Comparison of ENCODE assay signal across 1 cellular context in the genomic region with DNA sequence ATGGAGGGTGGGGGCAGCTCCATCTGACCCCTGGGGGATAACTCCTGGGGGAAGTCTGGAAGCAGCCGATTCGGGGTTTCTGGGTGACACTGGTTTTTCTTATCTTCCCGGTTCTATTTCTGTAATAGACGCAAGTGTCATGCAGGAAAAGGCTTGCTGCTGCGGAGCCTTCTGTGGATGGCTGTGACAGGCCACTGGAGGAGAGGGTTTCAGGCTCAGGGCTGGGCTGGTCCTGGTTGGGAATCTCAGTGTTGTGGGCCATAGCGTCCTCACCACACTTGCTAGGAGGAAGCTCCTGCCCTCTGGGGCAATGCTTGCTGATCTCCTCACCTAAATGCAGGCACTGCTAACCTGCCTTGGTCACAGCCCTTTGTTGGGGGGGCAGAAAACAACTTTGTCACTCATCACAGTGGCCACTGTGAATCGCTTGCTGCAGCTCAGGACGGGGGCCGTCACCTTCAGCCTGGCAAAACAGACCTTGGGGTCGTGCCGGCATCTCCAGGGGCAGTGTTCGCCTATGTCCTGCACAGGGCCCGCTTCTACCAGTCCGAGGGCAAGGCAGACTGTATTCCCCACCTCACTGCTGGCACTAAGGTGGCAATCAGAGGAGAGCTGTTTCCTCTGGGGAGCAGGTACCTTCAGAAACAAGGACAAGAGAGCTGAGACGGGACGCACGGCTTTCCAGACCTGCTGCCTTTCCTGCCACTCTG.
TF ChIP-seq lines count a peak whose summit lies in the region.

No MANE protein-coding gene starts in this region.

TF ChIP-seq in SK-N-SH treated with all-trans-retinoic acid at 6 μM for 48 hours, 23 proteins besides CTCF, POLR2A, EP300 and RAD21 (continued from another document):
- TF ChIP-seq, protein P1, sequence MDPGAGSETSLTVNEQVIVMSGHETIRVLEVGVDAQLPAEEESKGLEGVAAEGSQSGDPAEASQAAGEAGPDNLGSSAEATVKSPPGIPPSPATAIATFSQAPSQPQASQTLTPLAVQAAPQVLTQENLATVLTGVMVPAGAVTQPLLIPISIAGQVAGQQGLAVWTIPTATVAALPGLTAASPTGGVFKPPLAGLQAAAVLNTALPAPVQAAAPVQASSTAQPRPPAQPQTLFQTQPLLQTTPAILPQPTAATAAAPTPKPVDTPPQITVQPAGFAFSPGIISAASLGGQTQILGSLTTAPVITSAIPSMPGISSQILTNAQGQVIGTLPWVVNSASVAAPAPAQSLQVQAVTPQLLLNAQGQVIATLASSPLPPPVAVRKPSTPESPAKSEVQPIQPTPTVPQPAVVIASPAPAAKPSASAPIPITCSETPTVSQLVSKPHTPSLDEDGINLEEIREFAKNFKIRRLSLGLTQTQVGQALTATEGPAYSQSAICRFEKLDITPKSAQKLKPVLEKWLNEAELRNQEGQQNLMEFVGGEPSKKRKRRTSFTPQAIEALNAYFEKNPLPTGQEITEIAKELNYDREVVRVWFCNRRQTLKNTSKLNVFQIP (CRISPR knock-in tag; IDR thresholded peaks at IDR 0.05; ENCODE audit: borderline replicate concordance, low read depth), result no peak
- no peak for TF ChIP-seq ESRRG (CRISPR knock-in tag; IDR thresholded peaks at IDR 0.05)
- TF ChIP-seq, protein P2, sequence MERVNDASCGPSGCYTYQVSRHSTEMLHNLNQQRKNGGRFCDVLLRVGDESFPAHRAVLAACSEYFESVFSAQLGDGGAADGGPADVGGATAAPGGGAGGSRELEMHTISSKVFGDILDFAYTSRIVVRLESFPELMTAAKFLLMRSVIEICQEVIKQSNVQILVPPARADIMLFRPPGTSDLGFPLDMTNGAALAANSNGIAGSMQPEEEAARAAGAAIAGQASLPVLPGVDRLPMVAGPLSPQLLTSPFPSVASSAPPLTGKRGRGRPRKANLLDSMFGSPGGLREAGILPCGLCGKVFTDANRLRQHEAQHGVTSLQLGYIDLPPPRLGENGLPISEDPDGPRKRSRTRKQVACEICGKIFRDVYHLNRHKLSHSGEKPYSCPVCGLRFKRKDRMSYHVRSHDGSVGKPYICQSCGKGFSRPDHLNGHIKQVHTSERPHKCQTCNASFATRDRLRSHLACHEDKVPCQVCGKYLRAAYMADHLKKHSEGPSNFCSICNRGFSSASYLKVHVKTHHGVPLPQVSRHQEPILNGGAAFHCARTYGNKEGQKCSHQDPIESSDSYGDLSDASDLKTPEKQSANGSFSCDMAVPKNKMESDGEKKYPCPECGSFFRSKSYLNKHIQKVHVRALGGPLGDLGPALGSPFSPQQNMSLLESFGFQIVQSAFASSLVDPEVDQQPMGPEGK (CRISPR knock-in tag; IDR thresholded peaks at IDR 0.05; ENCODE audit: borderline replicate concordance), result no peak
- TF ChIP-seq, protein P3, sequence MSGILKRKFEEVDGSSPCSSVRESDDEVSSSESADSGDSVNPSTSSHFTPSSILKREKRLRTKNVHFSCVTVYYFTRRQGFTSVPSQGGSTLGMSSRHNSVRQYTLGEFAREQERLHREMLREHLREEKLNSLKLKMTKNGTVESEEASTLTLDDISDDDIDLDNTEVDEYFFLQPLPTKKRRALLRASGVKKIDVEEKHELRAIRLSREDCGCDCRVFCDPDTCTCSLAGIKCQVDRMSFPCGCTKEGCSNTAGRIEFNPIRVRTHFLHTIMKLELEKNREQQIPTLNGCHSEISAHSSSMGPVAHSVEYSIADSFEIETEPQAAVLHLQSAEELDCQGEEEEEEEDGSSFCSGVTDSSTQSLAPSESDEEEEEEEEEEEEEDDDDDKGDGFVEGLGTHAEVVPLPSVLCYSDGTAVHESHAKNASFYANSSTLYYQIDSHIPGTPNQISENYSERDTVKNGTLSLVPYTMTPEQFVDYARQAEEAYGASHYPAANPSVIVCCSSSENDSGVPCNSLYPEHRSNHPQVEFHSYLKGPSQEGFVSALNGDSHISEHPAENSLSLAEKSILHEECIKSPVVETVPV (CRISPR knock-in tag; IDR thresholded peaks at IDR 0.05), result no peak
- no peak for TF ChIP-seq ZC3H10 (CRISPR knock-in tag; IDR thresholded peaks at IDR 0.05)
